In genomic region chr6:107080036-107080435, GRCh38 we compare ENCODE assay signal across 1 cellular context.
TF ChIP-seq lines count a peak whose summit lies in the region.

No MANE protein-coding gene starts in this region.

TF ChIP-seq in K562, 482 proteins besides CTCF, POLR2A, EP300 and RAD21 (continued from another document):
- TF ChIP-seq SIN3A (IDR thresholded peaks at IDR 0.05; ENCODE audit: borderline replicate concordance in 2 of 2, control insufficient read depth in 1 of 2, low read depth in 2 of 2, low read length in 2 of 2) (no peak), ZNF695 (CRISPR knock-in tag; IDR thresholded peaks at IDR 0.05) (no peak), KLF10 (CRISPR knock-in tag; IDR thresholded peaks at IDR 0.05) (no peak), MLLT1 (IDR thresholded peaks at IDR 0.05) (peak in 1 of 2 experiments; percentile 35; a peak in 1 of 4 replicates), MTF1 (CRISPR knock-in tag; IDR thresholded peaks at IDR 0.05; ENCODE audit: borderline replicate concordance) (no peak), SMARCA4 (IDR thresholded peaks at IDR 0.05) (no peak), ZNF121 (CRISPR knock-in tag; conservative IDR thresholded peaks at IDR 0.05) (peak; percentile 34), ZBTB34 (CRISPR knock-in tag; IDR thresholded peaks at IDR 0.05) (no peak)
